In the genomic region with DNA sequence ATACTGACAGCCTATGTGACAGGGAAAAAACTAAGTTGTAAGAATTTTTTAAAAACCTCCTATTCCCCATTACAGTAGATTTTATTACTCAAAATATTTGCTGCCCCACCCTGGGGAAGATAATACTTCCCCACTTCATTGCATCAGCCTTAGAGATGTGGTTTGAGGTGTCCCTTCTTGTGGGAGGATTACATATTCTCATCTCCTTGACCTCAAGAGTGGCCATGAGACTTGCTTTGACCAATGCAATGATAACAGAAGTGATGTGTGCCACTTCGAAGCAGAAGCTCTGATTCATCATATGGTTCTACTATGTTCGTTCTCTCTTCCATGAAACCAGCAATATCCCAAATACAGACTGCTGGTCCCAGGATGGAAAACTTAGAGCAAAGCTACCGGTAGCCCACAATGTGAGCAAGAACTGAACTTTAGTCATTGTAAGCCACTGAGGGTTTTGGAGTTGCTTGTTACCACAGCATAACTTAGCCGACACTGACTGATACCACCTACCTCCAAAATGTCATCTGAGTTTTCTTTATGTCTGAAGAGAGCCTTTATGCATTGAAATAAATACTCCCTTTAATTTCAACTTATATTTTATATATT, we compare ENCODE assay signal across 12 cellular contexts.
A peak's percentile ranks its signal among the peaks of the same experiment; 100 is the strongest.
DNase-seq lines count a peak whose midpoint lies in the region; ATAC-seq and TF ChIP-seq lines count a peak whose summit lies in the region.
"Had no signal": no experiment of that assay in that cellular context is flagged by ENCODE, and none has a peak within 500 bp of the region (broad histone marks: within the 10 kb centered on the region; RNA-seq: fewer than 3 reads in every experiment).

No MANE protein-coding gene starts in this region.

- intact Hi-C loops in Right ventricle myocardium inferior (cut with DNase I), result no loop called here
- intact Hi-C loops in left ventricle myocardium inferior (cut with micrococcal nuclease), result no loop called here

- 87 to 88% methylated on average over 3 to 4 of the region's 4 CpGs for WGBS in gastroesophageal sphincter (ENCODE audit: low coverage in 1 of 2), 2 donors

- H3K27me3 ChIP-seq in left ventricle myocardium inferior (ENCODE audit: low read depth), result no peaks in the 10 kb centered on the region
- no peaks in the 10 kb centered on the region for H3K27me3 ChIP-seq in gastroesophageal sphincter
- H3K27me3 ChIP-seq in thoracic aorta (replicated peaks; ENCODE audit: insufficient read depth), result no peaks in the 10 kb centered on the region
- H3K27me3 ChIP-seq in effector memory CD4-positive, alpha-beta T cell (replicated peaks; ENCODE audit: control insufficient read depth, insufficient read depth, low read length, poor library complexity, severe bottlenecking), result no peaks in the 10 kb centered on the region

- TF ChIP-seq EP300 in gastroesophageal sphincter (IDR thresholded peaks at IDR 0.05), result no peak

- peaks cover 6% of the 10 kb centered on the region for H3K4me1 ChIP-seq in left ventricle myocardium inferior
- no peaks in the 10 kb centered on the region for H3K4me1 ChIP-seq in gastroesophageal sphincter
- H3K4me1 ChIP-seq in thoracic aorta (ENCODE audit: control insufficient read depth in 1 of 2, low read depth in 2 of 2), result no peaks in the 10 kb centered on the region
- H3K4me1 ChIP-seq in effector memory CD4-positive, alpha-beta T cell (ENCODE audit: control insufficient read depth, insufficient read depth, low read length, poor library complexity, severe bottlenecking), result peaks cover 27% of the 10 kb centered on the region

- H3K36me3 ChIP-seq in left ventricle myocardium inferior (no peaks in the 10 kb centered on the region), gastroesophageal sphincter (no peaks in the 10 kb centered on the region), thoracic aorta (no peaks in the 10 kb centered on the region)
- H3K36me3 ChIP-seq in effector memory CD4-positive, alpha-beta T cell (ENCODE audit: control insufficient read depth, insufficient read depth, low read length), result peaks cover 3% of the 10 kb centered on the region

- no peak for DNase-seq in Right ventricle myocardium inferior (ENCODE audit: missing footprints)
- DNase-seq in left ventricle myocardium inferior, result no peak
- peak; percentile 68 to 87 for DNase-seq in NOMO-1 (lab: John Stamatoyannopoulos, UW; ENCODE audit: unreplicated experiment in 2 of 2)
- DNase-seq in thoracic aorta (ENCODE audit: low spot score), result no peak
- DNase-seq in effector memory CD4-positive, alpha-beta T cell, result no peak
- no peak for DNase-seq in iPS-NIHi7 (ENCODE audit: extremely low spot score)
- DNase-seq in stimulated activated CD4-positive, alpha-beta T cell treated with anti-CD3 and anti-CD28 coated beads, Interleukin-12 subunit alpha, Interleukin-12 subunit beta, amount 100 ng/mL, for 4 hours, result no peak
- DNase-seq: activated CD4-positive, CD25-positive, alpha-beta regulatory T cell treated with anti-CD3 and anti-CD28 coated beads, Interleukin-2, amount 50 U/mL, for 72 hours; caudate nucleus; DND-41; NCI-H1105 treated with DMSO at 0.1 percent for 48 hours had no signal

- no peaks in the 10 kb centered on the region for H3K9me3 ChIP-seq in left ventricle myocardium inferior (replicated peaks)
- no peaks in the 10 kb centered on the region for H3K9me3 ChIP-seq in gastroesophageal sphincter
- no peaks in the 10 kb centered on the region for H3K9me3 ChIP-seq in thoracic aorta
- H3K9me3 ChIP-seq in effector memory CD4-positive, alpha-beta T cell (ENCODE audit: control insufficient read depth, low read length), result no peaks in the 10 kb centered on the region

- H3K27ac ChIP-seq in left ventricle myocardium inferior (replicated peaks) (no peak overlapping the region), gastroesophageal sphincter (no peak overlapping the region), thoracic aorta (no peak overlapping the region)
- H3K27ac ChIP-seq in effector memory CD4-positive, alpha-beta T cell (ENCODE audit: insufficient read depth, low read length, poor library complexity, severe bottlenecking), result no peak overlapping the region

- peak; percentile 31 for ATAC-seq in Right ventricle myocardium inferior
- peak; percentile 46 for ATAC-seq in gastroesophageal sphincter
- ATAC-seq in thoracic aorta (ENCODE audit: insufficient number of reproducible peaks, low FRiP score, low read depth), result peak; percentile 27

- no peak for TF ChIP-seq CTCF in left ventricle myocardium inferior (IDR thresholded peaks at IDR 0.05; ENCODE audit: borderline replicate concordance)
- no peak for TF ChIP-seq CTCF in gastroesophageal sphincter (IDR thresholded peaks at IDR 0.05)
- no peak for TF ChIP-seq CTCF in thoracic aorta (IDR thresholded peaks at IDR 0.05)

- no peak overlapping the region for H3K4me3 ChIP-seq in left ventricle myocardium inferior
- H3K4me3 ChIP-seq in gastroesophageal sphincter, result no peak overlapping the region
- H3K4me3 ChIP-seq in thoracic aorta, result no peak overlapping the region
- no peak overlapping the region for H3K4me3 ChIP-seq in effector memory CD4-positive, alpha-beta T cell (ENCODE audit: insufficient read depth, low read depth, low read length, poor library complexity, severe bottlenecking)

- no peak for TF ChIP-seq POLR2A in gastroesophageal sphincter (IDR thresholded peaks at IDR 0.05)

Comparison
In these comparisons a context has a peak if more than half of its experiments do, and no peak if none do; other contexts are left out.
1. DNase-seq: peak in NOMO-1 (2 of 2); none in Right ventricle myocardium inferior (single experiment), left ventricle myocardium inferior (single experiment), thoracic aorta (single experiment), effector memory CD4-positive, alpha-beta T cell (0 of 3), iPS-NIHi7 (single experiment) and stimulated activated CD4-positive, alpha-beta T cell treated with anti-CD3 and anti-CD28 coated beads, Interleukin-12 subunit alpha, Interleukin-12 subunit beta, amount 100 ng/mL, for 4 hours (single experiment).
2. Peak in every context shown above with its lines, with median percentiles within 50 percentile points of each other: ATAC-seq.